1 cellular context compared by ENCODE assay signal in the genomic region with DNA sequence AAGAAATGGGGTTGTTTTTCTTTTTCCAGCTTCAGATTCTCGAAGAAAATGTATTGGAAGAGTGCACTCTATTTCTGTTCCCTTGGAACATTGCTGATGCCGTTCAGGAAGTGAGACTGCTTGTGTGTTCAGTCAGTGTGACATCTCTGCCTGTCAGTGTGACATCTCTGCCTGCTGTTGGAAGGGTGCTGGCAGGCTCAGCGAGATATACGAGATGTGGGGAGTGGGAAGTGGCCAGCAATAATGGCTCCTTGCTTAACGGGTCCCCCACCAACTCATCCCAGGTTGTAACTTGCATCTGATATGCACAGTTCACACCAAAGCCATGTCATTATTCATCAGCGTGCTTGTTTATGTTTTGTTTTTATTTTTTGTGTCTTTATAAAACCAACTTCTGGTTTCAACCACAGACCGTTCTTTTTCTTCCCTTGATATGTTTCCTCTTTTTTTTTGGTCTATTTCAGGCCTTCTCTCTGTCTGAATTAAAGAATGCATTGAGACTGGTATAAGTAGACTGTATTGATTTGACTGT.
TF ChIP-seq lines count a peak whose summit lies in the region.

No MANE protein-coding gene starts in this region.

TF ChIP-seq in SK-N-SH, 30 proteins besides CTCF, POLR2A, EP300 and RAD21 (continued from another document):
- TF ChIP-seq GATA2 (CRISPR knock-in tag; IDR thresholded peaks at IDR 0.05) = no peak
- TF ChIP-seq SMC3 (IDR thresholded peaks at IDR 0.05; ENCODE audit: low read depth, low read length) = no peak
- no peak for TF ChIP-seq FOXJ3 (CRISPR knock-in tag; IDR thresholded peaks at IDR 0.05)
- no peak for TF ChIP-seq RCOR1 (IDR thresholded peaks at IDR 0.05; ENCODE audit: low read length)
- no peak for TF ChIP-seq ELF1 (IDR thresholded peaks at IDR 0.05)
- TF ChIP-seq RFX5 (IDR thresholded peaks at IDR 0.05; ENCODE audit: low read length) = no peak
